8 cellular contexts compared by ENCODE assay signal in the genomic region with DNA sequence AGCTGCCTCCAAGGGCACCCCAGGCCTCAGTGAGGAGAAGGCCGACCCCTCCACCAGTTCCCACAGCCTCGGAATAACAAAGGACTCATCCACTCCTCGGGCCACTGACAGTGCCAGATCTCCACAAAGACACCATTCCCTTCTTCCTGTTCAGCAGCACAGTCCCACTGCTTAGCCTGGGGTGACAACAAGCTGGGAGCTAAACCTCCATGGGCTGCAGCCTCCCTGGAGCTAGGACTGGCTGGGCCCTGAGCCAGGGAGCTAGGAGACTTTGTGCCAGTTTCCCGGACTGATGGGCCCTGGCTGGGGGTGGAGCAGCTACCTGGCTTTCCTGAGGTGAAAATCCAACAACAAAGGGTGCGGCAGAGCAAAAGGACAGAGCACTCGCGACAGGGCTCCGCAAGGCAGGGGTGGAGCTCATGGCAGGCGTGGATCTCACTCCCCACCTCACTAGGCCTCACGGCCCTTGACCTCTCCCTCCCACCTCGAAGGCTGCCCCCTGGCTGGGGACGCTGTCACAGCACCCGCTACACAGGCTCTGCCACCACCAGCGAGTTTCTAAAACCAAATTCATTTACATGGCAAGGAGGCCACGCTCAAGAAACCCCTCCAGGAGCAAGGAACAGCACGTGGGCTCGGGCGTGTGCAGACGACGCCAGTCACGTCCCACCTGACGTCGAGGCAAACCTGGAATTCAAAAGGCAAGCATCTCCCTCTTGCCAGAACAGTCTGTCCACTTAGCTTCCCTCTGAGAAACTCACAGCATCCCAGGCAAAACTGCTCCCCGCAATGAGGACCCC.
DNase-seq lines count a peak whose midpoint lies in the region; ATAC-seq and TF ChIP-seq lines count a peak whose summit lies in the region.

No MANE protein-coding gene starts in this region.

- POLR2A ChIA-PET in HEK293T (lab: Yijun Ruan, JAX) = no interaction called here

- TF ChIP-seq CTCF in GM12874 (IDR thresholded peaks at IDR 0.05; ENCODE audit: insufficient read depth, low read depth, low read length) (peak; percentile 68), astrocyte of the spinal cord (IDR thresholded peaks at IDR 0.05; ENCODE audit: low read depth, low read length) (peak; percentile 20)

- DNase-seq in HuH-7 (ENCODE audit: low spot score) (peak; percentile 56), astrocyte of the spinal cord (ENCODE audit: low read depth, low spot score) (no peak), midbrain (lab: John Stamatoyannopoulos, UW) (peak; percentile 7), NCI-H2029 treated with DMSO at 0.1 percent for 48 hours (lab: John Stamatoyannopoulos, UW) (no peak), HEK293T (ENCODE audit: extremely low spot score) (no peak)

- in situ Hi-C loops in astrocyte of the spinal cord (cut with HindIII; ENCODE audit: low sequenced_read_pairs) = no loop called here

- CTCF ChIA-PET in HEK293T (lab: Yijun Ruan, JAX) = interaction anchor here (1.5 kb wide), 1 partner anchor 13 kb away, joined by 3 read pairs; no protein-coding TSS in a partner anchor

- H3K4me3 ChIP-seq in astrocyte of the spinal cord (ENCODE audit: low read depth, low read length) = no peak overlapping the region

- no peak for ATAC-seq in GM18502 (IDR thresholded peaks at IDR 0.05; ENCODE audit: poor library complexity, unreplicated experiment)
- no peak for ATAC-seq in HG02870 (IDR thresholded peaks at IDR 0.05; ENCODE audit: unreplicated experiment)

TF ChIP-seq in HEK293T, 16 proteins besides CTCF, POLR2A, EP300 and RAD21:
- TF ChIP-seq NFRKB (IDR thresholded peaks at IDR 0.05) = no peak
- TF ChIP-seq ARNT (IDR thresholded peaks at IDR 0.05) = no peak
- no peak for TF ChIP-seq HDGF (IDR thresholded peaks at IDR 0.05; ENCODE audit: borderline replicate concordance)
- no peak for TF ChIP-seq FOXM1 (IDR thresholded peaks at IDR 0.05; ENCODE audit: borderline replicate concordance)
- TF ChIP-seq ELF4 (IDR thresholded peaks at IDR 0.05) = no peak
- no peak for TF ChIP-seq SUZ12 (IDR thresholded peaks at IDR 0.05)
- no peak for TF ChIP-seq FOXA1 (IDR thresholded peaks at IDR 0.05)
- TF ChIP-seq CTBP1 (IDR thresholded peaks at IDR 0.05; ENCODE audit: borderline replicate concordance) = no peak
- no peak for TF ChIP-seq TARDBP (IDR thresholded peaks at IDR 0.05)
- TF ChIP-seq SP1 (IDR thresholded peaks at IDR 0.05) = no peak
- TF ChIP-seq, protein P1, sequence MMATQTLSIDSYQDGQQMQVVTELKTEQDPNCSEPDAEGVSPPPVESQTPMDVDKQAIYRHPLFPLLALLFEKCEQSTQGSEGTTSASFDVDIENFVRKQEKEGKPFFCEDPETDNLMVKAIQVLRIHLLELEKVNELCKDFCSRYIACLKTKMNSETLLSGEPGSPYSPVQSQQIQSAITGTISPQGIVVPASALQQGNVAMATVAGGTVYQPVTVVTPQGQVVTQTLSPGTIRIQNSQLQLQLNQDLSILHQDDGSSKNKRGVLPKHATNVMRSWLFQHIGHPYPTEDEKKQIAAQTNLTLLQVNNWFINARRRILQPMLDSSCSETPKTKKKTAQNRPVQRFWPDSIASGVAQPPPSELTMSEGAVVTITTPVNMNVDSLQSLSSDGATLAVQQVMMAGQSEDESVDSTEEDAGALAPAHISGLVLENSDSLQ (IDR thresholded peaks at IDR 0.05) = no peak
- no peak for TF ChIP-seq BHLHE40 (IDR thresholded peaks at IDR 0.05; ENCODE audit: borderline replicate concordance)
- no peak for TF ChIP-seq FOXK2 (IDR thresholded peaks at IDR 0.05)
- no peak for TF ChIP-seq ZNF384 (IDR thresholded peaks at IDR 0.05)
- TF ChIP-seq LEF1 (IDR thresholded peaks at IDR 0.05; ENCODE audit: borderline replicate concordance) = no peak

Comparison
In these comparisons a context has a peak if more than half of its experiments do, and no peak if none do; other contexts are left out.
1. DNase-seq: peak in HuH-7 (single experiment) and midbrain (single experiment); none in astrocyte of the spinal cord (single experiment), NCI-H2029 treated with DMSO at 0.1 percent for 48 hours (single experiment) and HEK293T (single experiment).